In the genomic region with DNA sequence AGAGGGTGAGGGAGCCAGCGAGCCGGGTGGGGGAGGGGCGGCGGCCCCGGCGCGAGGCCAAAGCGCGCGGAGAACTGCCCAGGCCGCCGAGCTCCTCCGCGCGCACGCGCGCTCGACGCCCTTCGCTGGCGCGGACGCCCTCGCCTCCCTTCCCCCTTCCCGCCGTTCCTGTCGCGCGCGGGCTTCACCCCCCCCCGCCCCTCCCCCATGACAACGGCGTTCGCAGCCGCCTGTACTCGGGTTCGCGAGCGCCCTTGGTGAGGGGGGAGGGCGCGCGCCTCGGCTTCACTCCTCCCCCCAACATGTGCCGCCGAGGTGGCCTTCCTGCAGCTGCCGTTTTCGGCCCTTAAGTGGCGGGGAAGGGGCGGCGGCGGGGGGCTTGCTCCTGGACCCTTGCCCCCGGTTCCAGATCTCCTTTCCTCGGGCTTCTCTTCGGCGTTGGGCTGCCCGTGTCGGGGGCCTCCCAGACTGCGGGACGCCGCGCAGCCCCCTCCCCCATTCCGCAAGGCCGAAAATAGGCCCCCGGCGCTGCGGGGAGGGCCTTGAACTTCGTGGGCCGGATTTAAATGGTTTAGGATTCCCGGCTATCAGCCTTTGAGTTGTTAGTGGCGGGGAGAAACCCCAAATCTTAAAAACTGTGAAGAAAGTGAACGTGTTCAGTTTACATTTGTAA, we compare ENCODE assay signal across 1 cellular context.
TF ChIP-seq lines count a peak whose summit lies in the region.

No MANE protein-coding gene starts in this region.

TF ChIP-seq in HepG2, 621 proteins besides CTCF, POLR2A, EP300 and RAD21 (continued from another document):
- TF ChIP-seq, protein P1, sequence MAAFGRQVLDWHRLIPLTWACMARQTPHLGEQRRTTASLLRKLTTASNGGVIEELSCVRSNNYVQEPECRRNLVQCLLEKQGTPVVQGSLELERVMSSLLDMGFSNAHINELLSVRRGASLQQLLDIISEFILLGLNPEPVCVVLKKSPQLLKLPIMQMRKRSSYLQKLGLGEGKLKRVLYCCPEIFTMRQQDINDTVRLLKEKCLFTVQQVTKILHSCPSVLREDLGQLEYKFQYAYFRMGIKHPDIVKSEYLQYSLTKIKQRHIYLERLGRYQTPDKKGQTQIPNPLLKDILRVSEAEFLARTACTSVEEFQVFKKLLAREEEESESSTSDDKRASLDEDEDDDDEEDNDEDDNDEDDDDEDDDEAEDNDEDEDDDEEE (CRISPR knock-in tag; IDR thresholded peaks at IDR 0.05): no peak
- TF ChIP-seq ZNF549 (CRISPR knock-in tag; IDR thresholded peaks at IDR 0.05): no peak
TF ChIP-seq in HepG2: peak in this region for 46.
